7 cellular contexts compared by ENCODE assay signal in genomic region chr10:1006573-1006972, GRCh38. TPM values are rescaled to one million over a fixed set of nuclear protein-coding genes. Genes with fewer than 3 reads are reported as not detected.
"Had no signal": no experiment of that assay in that cellular context is flagged by ENCODE, and none has a peak within 500 bp of the region (broad histone marks: within the 10 kb centered on the region; RNA-seq: fewer than 3 reads in every experiment).

No MANE protein-coding gene starts in this region.

- ATAC-seq: GM23338, K562 had no signal

- DNase-seq: H9, HCEC 1CT, IMR-90 had no signal

- H3K9me3 Mint-ChIP-seq: GM23338, H9 had no signal

- H3K4me1 Mint-ChIP-seq: H9 had no signal

- H3K4me3 Mint-ChIP-seq: GM23338, H9 had no signal

- H3K4me3 ChIP-seq: GM23338, K562 had no signal

- H3K27ac Mint-ChIP-seq: GM23338, H9 had no signal

RNA-seq across cellular contexts. Expression of gene IDI2, which starts 19.1 kb away (rescaled TPM):
- total RNA-seq: GM23338, H1, H9, HT-29, IMR-90, K562 had no signal
- polyA plus RNA-seq: GM23338, H1, IMR-90, K562 had no signal
